ENCODE assay signal across 8 cellular contexts in the genomic region with DNA sequence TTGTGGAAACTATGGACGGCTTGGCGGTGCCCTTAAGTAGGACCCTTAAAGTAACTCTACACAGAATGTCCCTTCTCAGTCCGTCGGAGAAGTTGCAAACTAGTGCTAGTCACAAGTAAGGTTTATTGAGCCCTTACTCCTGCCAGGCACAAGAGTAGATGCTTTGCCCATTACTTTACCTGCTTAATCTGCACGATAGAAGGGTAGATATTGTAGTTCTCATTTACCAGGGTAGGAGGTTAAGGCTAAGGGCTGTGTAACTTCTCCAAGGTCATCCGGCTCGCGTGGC. TPM values are rescaled to one million over a fixed set of nuclear protein-coding genes. Genes with fewer than 3 reads are reported as not detected.
A peak's percentile ranks its signal among the peaks of the same experiment; 100 is the strongest.
DNase-seq lines count a peak whose midpoint lies in the region; ATAC-seq and TF ChIP-seq lines count a peak whose summit lies in the region.

No MANE protein-coding gene starts in this region.

- peaks cover 6% of the 10 kb centered on the region; the same call in 1 of the 2 replicates for H3K4me1 ChIP-seq in Caco-2
- peaks cover 27% of the 10 kb centered on the region for H3K4me1 ChIP-seq in HUES6 (ENCODE audit: control insufficient read depth, insufficient read depth, low read length)

- H3K27ac ChIP-seq in HUES6 (ENCODE audit: low read depth, low read length) = no peak overlapping the region

- no peaks in the 10 kb centered on the region for H3K4me1 Mint-ChIP-seq in Caco-2 (ENCODE audit: low read depth, unreplicated experiment)
- H3K4me1 Mint-ChIP-seq in chondrocyte (ENCODE audit: low read depth) = peaks cover 18% of the 10 kb centered on the region
- peaks cover 13 to 20% (median 19%) of the 10 kb centered on the region in 3 donors for H3K4me1 Mint-ChIP-seq in naive B cell

- no peak overlapping the region for H3K27ac Mint-ChIP-seq in Caco-2 (ENCODE audit: unreplicated experiment)
- no peak overlapping the region for H3K27ac Mint-ChIP-seq in chondrocyte (ENCODE audit: unreplicated experiment)
- H3K27ac Mint-ChIP-seq in naive B cell = no peak overlapping the region

- H3K9me3 Mint-ChIP-seq in Caco-2 (ENCODE audit: unreplicated experiment) = no peaks in the 10 kb centered on the region
- H3K9me3 Mint-ChIP-seq in chondrocyte (ENCODE audit: low read depth) = no peaks in the 10 kb centered on the region
- no peaks in the 10 kb centered on the region for H3K9me3 Mint-ChIP-seq in naive B cell

- intact Hi-C loops in Caco-2 (cut with micrococcal nuclease; ENCODE audit: unreplicated experiment) = loop anchor here (5.0 kb wide), 1 partner anchor 40 kb away; no protein-coding TSS in a partner anchor

- ATAC-seq in naive B cell (ENCODE audit: low read depth in 2 of 2) = peak in 1 of 2 donors; percentile 4
- ATAC-seq in GM21825 (IDR thresholded peaks at IDR 0.05; ENCODE audit: unreplicated experiment) = no peak

- H3K4me3 ChIP-seq in Caco-2 (ENCODE audit: low read depth, low read length) (peak overlapping the region; percentile 46), HUES6 (ENCODE audit: low read depth, low read length) (peak overlapping the region; percentile 68)

- H3K4me3 Mint-ChIP-seq in Caco-2 (ENCODE audit: unreplicated experiment) (peak overlapping the region; percentile 71), chondrocyte (ENCODE audit: unreplicated experiment) (peak overlapping the region; percentile 86), naive B cell (peak overlapping the region; percentile 79 to 92 (median 85))

- peaks cover 29% of the 10 kb centered on the region for H3K27me3 Mint-ChIP-seq in Caco-2 (ENCODE audit: insufficient read depth, unreplicated experiment)
- H3K27me3 Mint-ChIP-seq in chondrocyte (ENCODE audit: low read depth) = peaks cover 4% of the 10 kb centered on the region
- peaks cover 53 to 72% (median 58%) of the 10 kb centered on the region in 3 donors for H3K27me3 Mint-ChIP-seq in naive B cell

- H3K9me3 ChIP-seq in Caco-2 = no peaks in the 10 kb centered on the region
- no peaks in the 10 kb centered on the region for H3K9me3 ChIP-seq in HUES6 (ENCODE audit: control insufficient read depth, insufficient read depth, low read depth, low read length)

- no peak for TF ChIP-seq CTCF in Caco-2 (IDR thresholded peaks at IDR 0.05; ENCODE audit: insufficient read depth in 1 of 2, low read depth in 1 of 2, low read length in 1 of 2, severe bottlenecking in 1 of 2, unreplicated experiment in 1 of 2)
- TF ChIP-seq CTCF in chondrocyte (IDR thresholded peaks at IDR 0.05) = no peak

- BruUV-seq in Caco-2 (replicated peaks; lab: Mats Ljungman, UMichigan) = no TSS peak

- H3K36me3 Mint-ChIP-seq in Caco-2 (ENCODE audit: insufficient read depth, unreplicated experiment) (no peaks in the 10 kb centered on the region), chondrocyte (ENCODE audit: low read depth) (no peaks in the 10 kb centered on the region), naive B cell (no peaks in the 10 kb centered on the region)

- DNase-seq in Caco-2 (no peak), chondrocyte (ENCODE audit: low spot score) (no peak), naive B cell (peak; percentile 1), NCI-H1092 (lab: John Stamatoyannopoulos, UW) (no peak), activated gamma-delta T cell (lab: John Stamatoyannopoulos, UW) (no peak), DMS 273 treated with DMSO at 0.1 percent for 48 hours (lab: John Stamatoyannopoulos, UW) (no peak)

- POLR2A ChIA-PET in Caco-2 (lab: Charles Lee) = no interaction called here

- H3K27me3 ChIP-seq in Caco-2 (replicated peaks; ENCODE audit: control insufficient read depth, insufficient read depth, low read length) = peaks cover 3% of the 10 kb centered on the region
- H3K27me3 ChIP-seq in HUES6 (ENCODE audit: control insufficient read depth, insufficient read depth, low read length) = peaks cover 44% of the 10 kb centered on the region

- CTCF ChIA-PET in Caco-2 (lab: Charles Lee) = no interaction called here

- peak overlapping the region; percentile 49 for H3K9ac ChIP-seq in HUES6 (ENCODE audit: low read length)

- H3K36me3 ChIP-seq in Caco-2 (ENCODE audit: control insufficient read depth, insufficient read depth, low read length) (no peaks in the 10 kb centered on the region), HUES6 (ENCODE audit: control insufficient read depth, insufficient read depth, low read length) (no peaks in the 10 kb centered on the region)

RNA-seq across cellular contexts. Expression of a gene that starts 0.5 kb away (rescaled TPM):
- total RNA-seq in Caco-2 (2022) = 0.07 and 0.16 TPM in 2 replicates
- total RNA-seq in chondrocyte = 22.7 to 30.4 TPM (median 23.3 TPM) in 3 replicates
- polyA plus RNA-seq in naive B cell (ENCODE audit: low read depth in 6 of 6) = under 1 TPM in 3 of 6 donors, not detected in 3; 0.82 to 0.95 (median 0.84) TPM

RNA-seq across cellular contexts. Expression of a gene that starts 47.4 kb away (rescaled TPM):
- total RNA-seq in Caco-2 (2022) (49.0 and 50.1 TPM in 2 replicates), chondrocyte (92.8 to 98.7 TPM (median 98.6 TPM) in 3 replicates)
- polyA plus RNA-seq in naive B cell (ENCODE audit: low read depth in 6 of 6) = 100 to 1,000 TPM in 1 of 6 donors, 10 to 100 TPM in 5; 66.2 to 117 (median 76.6) TPM

Comparison
In these comparisons a context has a peak if more than half of its experiments do, and no peak if none do; other contexts are left out.
1. RNA of a gene that starts 0.5 kb away (total RNA-seq): 22.7 to 30.4 TPM in chondrocyte; 0.07 to 0.16 TPM in Caco-2; every median in the first group is over 10 times any median in the second.
2. Peak in every context shown above with its lines, with median percentiles within 50 percentile points of each other: H3K4me3 Mint-ChIP-seq.